Comparison of ENCODE assay signal across 23 cellular contexts in genomic region chr21:34737115-34737514, GRCh38.
DNase-seq lines count a peak whose midpoint lies in the region; ATAC-seq, FAIRE-seq and TF ChIP-seq lines count a peak whose summit lies in the region.
"Had no signal": no experiment of that assay in that cellular context is flagged by ENCODE, and none has a peak within 500 bp of the region (broad histone marks: within the 10 kb centered on the region; RNA-seq: fewer than 3 reads in every experiment).

No MANE protein-coding gene starts in this region.

- H3K27ac ChIP-seq in C4-2B (peak overlapping the region; percentile 89), PC-3 (ENCODE audit: low read length) (peak overlapping the region; percentile 63), pancreas (peak overlapping the region in 2 of 4 donors; percentile 53 to 62)
- H3K27ac ChIP-seq: sigmoid colon, SJCRH30 had no signal

- peaks cover 39% of the 10 kb centered on the region for H3K27me3 Mint-ChIP-seq in activated naive CD4-positive, alpha-beta T cell treated with anti-CD3 and anti-CD28 coated beads, Interleukin-2, amount 10 ng/mL, durations not matched to agents 7 days and 5 days

- POLR2A ChIA-PET in PC-3 (lab: Charles Lee; ENCODE audit: unreplicated experiment), result no interaction called here

- no peaks in the 10 kb centered on the region for H3K36me3 Mint-ChIP-seq in activated naive CD4-positive, alpha-beta T cell treated with anti-CD3 and anti-CD28 coated beads, Interleukin-2, amount 10 ng/mL, durations not matched to agents 7 days and 5 days
- H3K36me3 Mint-ChIP-seq: CD14-positive monocyte; memory B cell; naive thymus-derived CD4-positive, alpha-beta T cell had no signal

- H3F3A ChIP-seq in PC-3 (ENCODE audit: low read length, unreplicated experiment), result no peaks in the 10 kb centered on the region

- BruUV-seq in PC-3 (replicated peaks; lab: Mats Ljungman, UMichigan), result no TSS peak

- DNase-seq in PC-3 (peak; percentile 54), fibroblast of gingiva (ENCODE audit: low read depth) (peak; percentile 36), pancreas (peak in 2 of 6 donors; percentile 16 to 25), ureter (ENCODE audit: low spot score) (no peak), HCEC 1CT (no peak)
- no peak for DNase-seq in activated naive CD4-positive, alpha-beta T cell treated with anti-CD3 and anti-CD28 coated beads, Interleukin-2, amount 10 ng/mL, durations not matched to agents 7 days and 5 days
- DNase-seq: activated CD4-positive, CD25-positive, alpha-beta regulatory T cell treated with anti-CD3 and anti-CD28 coated beads, Interleukin-2, amount 50 U/mL, for 72 hours; activated naive CD4-positive, alpha-beta T cell treated with Interleukin-2 at 50 U/mL for 16 hours; activated T-cell treated with anti-CD3 and anti-CD28 coated beads, Interleukin-2, amount 50 U/mL, for 24 hours; kidney; naive thymus-derived CD4-positive, alpha-beta T cell; NCI-H1105 treated with DMSO at 0.1 percent for 48 hours; NCI-H2081 treated with DMSO at 0.1 percent for 48 hours; NCI-H446 treated with DMSO at 0.1 percent for 48 hours; sigmoid colon; SJCRH30; T-helper 1 cell had no signal

- no peaks in the 10 kb centered on the region for H3K79me2 ChIP-seq in PC-3 (ENCODE audit: low read length)

- H4K20me1 ChIP-seq in PC-3 (ENCODE audit: low read length), result no peaks in the 10 kb centered on the region

- no peak overlapping the region for H2AFZ ChIP-seq in PC-3 (ENCODE audit: low read length)

- H3K9me3 ChIP-seq in PC-3 (ENCODE audit: low read length) (no peaks in the 10 kb centered on the region), pancreas (no peaks in the 10 kb centered on the region)
- H3K9me3 ChIP-seq: sigmoid colon, SJCRH30 had no signal

- H3K9me3 Mint-ChIP-seq in activated naive CD4-positive, alpha-beta T cell treated with anti-CD3 and anti-CD28 coated beads, Interleukin-2, amount 10 ng/mL, durations not matched to agents 7 days and 5 days, result no peaks in the 10 kb centered on the region
- H3K9me3 Mint-ChIP-seq: activated T-cell treated with anti-CD3 and anti-CD28 coated beads, Interleukin-2, amount 50 U/mL, for 24 hours; CD14-positive monocyte; memory B cell had no signal

- 32 to 34% methylated on average over 3 of the region's 3 CpGs for WGBS in pancreas, 2 donors

- no peak overlapping the region for H3K9ac ChIP-seq in PC-3 (ENCODE audit: low read length)

- FAIRE-seq in pancreas (lab: Jason Lieb, UNC), result no peak
- FAIRE-seq: kidney, TTC549 had no signal

- TF ChIP-seq CTCF in C4-2B (conservative IDR thresholded peaks at IDR 0.05) (no peak), PC-3 (conservative IDR thresholded peaks at IDR 0.05; ENCODE audit: low read depth, low read length) (no peak), pancreas (IDR thresholded peaks at IDR 0.05) (no peak)

- no peak overlapping the region for H3K4me3 Mint-ChIP-seq in activated naive CD4-positive, alpha-beta T cell treated with anti-CD3 and anti-CD28 coated beads, Interleukin-2, amount 10 ng/mL, durations not matched to agents 7 days and 5 days
- H3K4me3 Mint-ChIP-seq: activated T-cell treated with anti-CD3 and anti-CD28 coated beads, Interleukin-2, amount 50 U/mL, for 24 hours; CD14-positive monocyte; memory B cell; naive thymus-derived CD4-positive, alpha-beta T cell had no signal

- no peak overlapping the region for H3K27ac Mint-ChIP-seq in activated naive CD4-positive, alpha-beta T cell treated with anti-CD3 and anti-CD28 coated beads, Interleukin-2, amount 10 ng/mL, durations not matched to agents 7 days and 5 days
- H3K27ac Mint-ChIP-seq: activated T-cell treated with anti-CD3 and anti-CD28 coated beads, Interleukin-2, amount 50 U/mL, for 24 hours; memory B cell had no signal

- intact Hi-C loops in PC-3 (cut with micrococcal nuclease), result no loop called here
- intact Hi-C loops in pancreas (cut with DNase I), result no loop called here

- H3K4me2 ChIP-seq in PC-3 (ENCODE audit: low read length), result peak overlapping the region; percentile 35

- H3K4me1 ChIP-seq in PC-3 (ENCODE audit: insufficient read depth, low read length) (peaks cover 35% of the 10 kb centered on the region), pancreas (peaks cover 0 to 8% (median 0%) of the 10 kb centered on the region in 3 donors)
- H3K4me1 ChIP-seq: sigmoid colon had no signal

- no peaks in the 10 kb centered on the region for H3K4me1 Mint-ChIP-seq in activated naive CD4-positive, alpha-beta T cell treated with anti-CD3 and anti-CD28 coated beads, Interleukin-2, amount 10 ng/mL, durations not matched to agents 7 days and 5 days
- H3K4me1 Mint-ChIP-seq: memory B cell; naive thymus-derived CD4-positive, alpha-beta T cell had no signal

- H3K27me3 ChIP-seq in PC-3 (ENCODE audit: low read length) (no peaks in the 10 kb centered on the region), pancreas (no peaks in the 10 kb centered on the region)
- H3K27me3 ChIP-seq: SJCRH30 had no signal

- CTCF ChIA-PET in PC-3 (lab: Charles Lee), result no interaction called here
- CTCF ChIA-PET in activated naive CD4-positive, alpha-beta T cell treated with anti-CD3 and anti-CD28 coated beads, Interleukin-2, amount 10 ng/mL, durations not matched to agents 7 days and 5 days (lab: Charles Lee), result no interaction called here

- H3K36me3 ChIP-seq in PC-3 (ENCODE audit: low read depth, low read length), result no peaks in the 10 kb centered on the region
- H3K36me3 ChIP-seq in pancreas, result no peaks in the 10 kb centered on the region
- H3K36me3 ChIP-seq: sigmoid colon, SJCRH30 had no signal

- ATAC-seq in PC-3 (no peak), pancreas (peak; percentile 50 to 88 (median 80)), GM19023 (IDR thresholded peaks at IDR 0.05; ENCODE audit: unreplicated experiment) (no peak)
- ATAC-seq: esophagus mucosa; naive thymus-derived CD4-positive, alpha-beta T cell had no signal

- no peak overlapping the region for H3K4me3 ChIP-seq in PC-3 (ENCODE audit: low read length)
- no peak overlapping the region for H3K4me3 ChIP-seq in pancreas
- H3K4me3 ChIP-seq: sigmoid colon, SJCRH30 had no signal

- no peaks in the 10 kb centered on the region for H3K9me2 ChIP-seq in PC-3 (replicated peaks; ENCODE audit: low read length)

Comparison
In these comparisons a context has a peak if more than half of its experiments do, and no peak if none do; other contexts are left out.
1. ATAC-seq: peak in pancreas (4 of 4); none in PC-3 (single experiment) and GM19023 (single experiment).
2. DNase-seq: peak in PC-3 (single experiment) and fibroblast of gingiva (single experiment); none in activated naive CD4-positive, alpha-beta T cell treated with anti-CD3 and anti-CD28 coated beads, Interleukin-2, amount 10 ng/mL, durations not matched to agents 7 days and 5 days (single experiment), ureter (single experiment) and HCEC 1CT (single experiment).